ENCODE assay signal across 1 cellular context in genomic region chr7:107891619-107892366, GRCh38.
TF ChIP-seq lines count a peak whose summit lies in the region.

No MANE protein-coding gene starts in this region.

TF ChIP-seq in K562, 482 proteins besides CTCF, POLR2A, EP300 and RAD21 (continued from another document and continues in another):
- TF ChIP-seq ZBTB40 (IDR thresholded peaks at IDR 0.05) (peak; percentile 52), ZBTB40 (CRISPR knock-in tag; IDR thresholded peaks at IDR 0.05) (no peak), ZNF561 (CRISPR knock-in tag; conservative IDR thresholded peaks at IDR 0.05) (no peak), FOS (IDR thresholded peaks at IDR 0.05; ENCODE audit: extremely low read depth, insufficient read length) (no peak), ZFPM2 (CRISPR knock-in tag; IDR thresholded peaks at IDR 0.05) (no peak), NCOR1 (IDR thresholded peaks at IDR 0.05) (no peak), PCBP2 (IDR thresholded peaks at IDR 0.05; ENCODE audit: low read depth, low read length, poor library complexity, severe bottlenecking) (no peak), BRF1 (IDR thresholded peaks at IDR 0.05; ENCODE audit: borderline replicate concordance, extremely low read depth, insufficient read length) (no peak), ZNF717 (CRISPR knock-in tag; IDR thresholded peaks at IDR 0.05) (no peak), CREB3L1 (IDR thresholded peaks at IDR 0.05; ENCODE audit: borderline replicate concordance, low read depth) (no peak), BACH1 (tag; IDR thresholded peaks at IDR 0.05) (peak; percentile 86), TEAD4 (IDR thresholded peaks at IDR 0.05; ENCODE audit: low read length) (peak; percentile 75; the same call in 1 of the 2 replicates), TEAD4 (CRISPR knock-in tag; IDR thresholded peaks at IDR 0.05; ENCODE audit: borderline replicate concordance) (no peak), CTCFL (IDR thresholded peaks at IDR 0.05; ENCODE audit: borderline replicate concordance, insufficient read depth, low read depth, low read length, poor library complexity, severe bottlenecking) (no peak), MXI1 (IDR thresholded peaks at IDR 0.05; ENCODE audit: low read depth, low read length) (no peak), ZNF41 (CRISPR knock-in tag; conservative IDR thresholded peaks at IDR 0.05) (no peak), KDM5B (IDR thresholded peaks at IDR 0.05; ENCODE audit: insufficient replicate concordance, low read depth, low read length) (no peak), NR2C2 (CRISPR knock-in tag; IDR thresholded peaks at IDR 0.05) (no peak), NR2C2 (tag; IDR thresholded peaks at IDR 0.05) (no peak), KAT8 (IDR thresholded peaks at IDR 0.05; ENCODE audit: low read depth) (peak; percentile 47; the same call in 1 of the 2 replicates), ZNF589 (CRISPR knock-in tag; IDR thresholded peaks at IDR 0.05; ENCODE audit: low read depth) (peak; percentile 66; the same call in 1 of the 2 replicates), BRF2 (IDR thresholded peaks at IDR 0.05; ENCODE audit: borderline replicate concordance, insufficient read depth, insufficient read length) (no peak), PKNOX1 (IDR thresholded peaks at IDR 0.05) (peak; percentile 54; the same call in 1 of the 2 replicates), SIRT6 (IDR thresholded peaks at IDR 0.05; ENCODE audit: low read depth, low read length) (no peak), BHLHE40 (IDR thresholded peaks at IDR 0.05; ENCODE audit: low read length) (no peak), THRB (CRISPR knock-in tag; conservative IDR thresholded peaks at IDR 0.05) (no peak), ZNF121 (CRISPR knock-in tag; conservative IDR thresholded peaks at IDR 0.05) (no peak), BMI1 (IDR thresholded peaks at IDR 0.05; ENCODE audit: low read length) (no peak), PURB (CRISPR knock-in tag; IDR thresholded peaks at IDR 0.05; ENCODE audit: low read depth) (no peak), HDAC8 (tag; IDR thresholded peaks at IDR 0.05) (peak; percentile 33; the same call in 1 of the 2 replicates), ATF4 (CRISPR knock-in tag; IDR thresholded peaks at IDR 0.05) (peak; percentile 86), ZNF133 (CRISPR knock-in tag; IDR thresholded peaks at IDR 0.05) (no peak), RHOXF2B (CRISPR knock-in tag; conservative IDR thresholded peaks at IDR 0.05) (no peak), SIX5 (IDR thresholded peaks at IDR 0.05; ENCODE audit: borderline replicate concordance in 1 of 2, insufficient read depth in 1 of 2, low read depth in 1 of 2, low read length in 2 of 2) (no peak), NR4A1 (CRISPR knock-in tag; IDR thresholded peaks at IDR 0.05) (no peak), NR4A1 (tag; IDR thresholded peaks at IDR 0.05) (0 out of 2 replicates have a peak, but pooled peaks have one; percentile 37), ZNF586 (CRISPR knock-in tag; conservative IDR thresholded peaks at IDR 0.05) (no peak), ZBTB7A (IDR thresholded peaks at IDR 0.05; ENCODE audit: borderline replicate concordance, control insufficient read depth, low read depth, low read length) (no peak), PRDM10 (IDR thresholded peaks at IDR 0.05; ENCODE audit: partially characterized antibody) (peak; percentile 20)
